ENCODE assay signal across 8 cellular contexts in the genomic region with DNA sequence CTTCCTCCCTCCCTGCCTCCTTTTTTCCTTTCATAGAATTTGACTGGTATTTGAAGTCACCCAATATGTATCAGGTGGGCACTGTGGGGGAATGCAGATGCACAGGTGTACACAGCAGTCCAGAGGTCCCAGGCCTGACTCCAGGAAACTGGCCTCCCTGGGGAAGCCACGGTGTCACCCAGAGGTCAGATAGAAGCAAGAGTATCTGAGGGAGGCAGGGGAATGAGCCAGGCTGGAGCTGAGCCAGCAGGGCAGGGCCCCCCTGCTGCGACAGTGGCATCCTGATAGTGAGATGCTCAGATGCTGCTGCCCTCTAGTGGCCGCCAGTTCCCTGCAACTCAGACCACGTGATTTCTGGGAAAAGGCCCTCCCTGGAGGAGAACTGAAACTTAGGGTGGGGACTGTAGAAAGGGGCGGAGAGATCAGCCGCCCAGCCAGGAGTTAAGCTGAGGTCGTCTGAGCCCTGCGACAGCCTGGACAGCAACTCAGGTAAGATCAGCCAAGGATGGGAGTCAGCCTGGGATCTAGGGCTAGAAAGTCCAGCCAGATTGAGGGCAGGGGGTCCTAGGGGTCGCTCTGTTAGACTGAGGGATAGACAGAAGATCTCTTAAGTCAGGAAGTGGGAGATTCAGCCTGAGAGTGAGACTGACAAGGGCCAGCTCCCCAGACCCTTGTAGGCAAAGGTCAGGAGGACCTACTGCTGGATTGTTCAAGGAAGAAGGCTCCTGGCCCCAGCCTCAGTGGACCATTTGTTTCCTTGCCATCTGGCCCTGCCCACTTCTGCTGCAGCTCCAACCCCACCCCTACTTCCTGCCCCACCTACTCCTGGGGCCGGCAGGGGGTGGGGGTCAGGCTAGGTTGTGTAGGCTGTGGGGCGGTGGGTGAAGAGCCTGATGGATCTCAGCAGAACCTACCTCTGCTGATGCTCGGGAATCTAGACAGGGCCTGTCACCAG. TPM values are rescaled to one million over a fixed set of nuclear protein-coding genes. Genes with fewer than 3 reads are reported as not detected.
DNase-seq lines count a peak whose midpoint lies in the region; ATAC-seq, FAIRE-seq and TF ChIP-seq lines count a peak whose summit lies in the region.

A gene with protein sequence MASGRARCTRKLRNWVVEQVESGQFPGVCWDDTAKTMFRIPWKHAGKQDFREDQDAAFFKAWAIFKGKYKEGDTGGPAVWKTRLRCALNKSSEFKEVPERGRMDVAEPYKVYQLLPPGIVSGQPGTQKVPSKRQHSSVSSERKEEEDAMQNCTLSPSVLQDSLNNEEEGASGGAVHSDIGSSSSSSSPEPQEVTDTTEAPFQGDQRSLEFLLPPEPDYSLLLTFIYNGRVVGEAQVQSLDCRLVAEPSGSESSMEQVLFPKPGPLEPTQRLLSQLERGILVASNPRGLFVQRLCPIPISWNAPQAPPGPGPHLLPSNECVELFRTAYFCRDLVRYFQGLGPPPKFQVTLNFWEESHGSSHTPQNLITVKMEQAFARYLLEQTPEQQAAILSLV (plus strand): TSS at position 416 of the 955 bp plus-strand sequence. CDS start 880 bp downstream, outside the sequence.

- H3K36me3 ChIP-seq in psoas muscle (ENCODE audit: insufficient read depth in 1 of 2, low read depth in 1 of 2), result peaks cover 8 to 75% of the 10 kb centered on the region in 2 donors

- peaks cover 34% of the 10 kb centered on the region for H3K4me1 Mint-ChIP-seq in T-helper 17 cell

- H3K4me3 Mint-ChIP-seq in T-helper 17 cell, result peak within 1 kb of the TSS; percentile 99

- WGBS in psoas muscle, 3 donors, result 2 to 8% (median 4%) methylated on average over 11 to 12 of the region's 12 CpGs

- FAIRE-seq in urothelium cell line (lab: Jason Lieb, UNC), result peak; percentile 50

- H3K27me3 ChIP-seq in psoas muscle (ENCODE audit: insufficient read depth in 3 of 3, low read length in 2 of 3), result no peaks in the 10 kb centered on the region

- TF ChIP-seq CTCF in psoas muscle (IDR thresholded peaks at IDR 0.05), result peak; percentile 96

- peak; percentile 80 for ATAC-seq in GM18498 (IDR thresholded peaks at IDR 0.05; ENCODE audit: unreplicated experiment)
- peak; percentile 85 for ATAC-seq in HG02938 (IDR thresholded peaks at IDR 0.05; ENCODE audit: unreplicated experiment)
- ATAC-seq in T-helper 17 cell, result peak; percentile 92
- peak; percentile 93 for ATAC-seq in left ventricle myocardium superior
- peak; percentile 90 to 93 (median 91) for ATAC-seq in psoas muscle

- H3K36me3 Mint-ChIP-seq in T-helper 17 cell (ENCODE audit: low read depth), result peaks cover 11% of the 10 kb centered on the region

- peaks cover 19% of the 10 kb centered on the region for H3K4me1 ChIP-seq in psoas muscle

- peak; percentile 94 for DNase-seq in NCI-H1694 treated with DMSO at 0.1 percent for 48 hours (lab: John Stamatoyannopoulos, UW)
- DNase-seq in T-helper 17 cell, result peak; percentile 88 to 98 (median 93)
- peak; percentile 68 to 98 (median 91) for DNase-seq in amygdala (lab: John Stamatoyannopoulos, UW)
- DNase-seq in left ventricle myocardium superior, result peak; percentile 97
- DNase-seq in psoas muscle, result peak; percentile 95 to 97
- DNase-seq in urothelium cell line (ENCODE audit: low spot score), result peak; percentile 92

- H3K9me3 ChIP-seq in T-helper 17 cell (ENCODE audit: control insufficient read depth, low read length, poor library complexity, severe bottlenecking) (no peaks in the 10 kb centered on the region), psoas muscle (no peaks in the 10 kb centered on the region)

- H3K27me3 Mint-ChIP-seq in T-helper 17 cell, result no peaks in the 10 kb centered on the region

- H3K4me3 ChIP-seq in psoas muscle, result peak within 1 kb of the TSS; percentile 74

- H3K27ac Mint-ChIP-seq in T-helper 17 cell, result peak within 1 kb of the TSS; percentile 98

- intact Hi-C loops in left ventricle myocardium superior (cut with micrococcal nuclease), result no loop called here
- intact Hi-C loops in psoas muscle (cut with DNase I), result loop anchor here in 1 of 2 donors (2.0 kb wide), 2 partner anchors 52 to 102 kb away; no protein-coding TSS in a partner anchor

- H3K27ac ChIP-seq in psoas muscle, result peak within 1 kb of the TSS; percentile 86

RNA-seq across cellular contexts. Expression of the gene that starts here (rescaled TPM):
- 100 to 1,000 TPM; 172 to 230 TPM for total RNA-seq in T-helper 17 cell
- total RNA-seq in left ventricle myocardium superior, result 27.6 TPM
- total RNA-seq in psoas muscle, result 10 to 100 TPM; 10.4 to 21.6 (median 15.1) TPM
- 10 to 100 TPM in 2 of 3 donors, 1 to 10 TPM in 1; 7.9 to 14.2 (median 11.8) TPM for polyA plus RNA-seq in psoas muscle

Comparison
In these comparisons a context has a peak if more than half of its experiments do, and no peak if none do; other contexts are left out.
1. Peak in every context shown above with its lines: DNase-seq, ATAC-seq, H3K4me3 ChIP-seq and H3K27ac ChIP-seq.